Comparison of ENCODE assay signal across 3 cellular contexts in genomic region chr16:54521327-54521726, GRCh38.
"Had no signal": no experiment of that assay in that cellular context is flagged by ENCODE, and none has a peak within 500 bp of the region (broad histone marks: within the 10 kb centered on the region; RNA-seq: fewer than 3 reads in every experiment).

No MANE protein-coding gene starts in this region.

- H3K4me3 ChIP-seq: GM12878 had no signal

- ATAC-seq: GM12878 had no signal

- DNase-seq: GDM1, GF-D8 had no signal
